ENCODE assay signal across 10 cellular contexts in the genomic region with DNA sequence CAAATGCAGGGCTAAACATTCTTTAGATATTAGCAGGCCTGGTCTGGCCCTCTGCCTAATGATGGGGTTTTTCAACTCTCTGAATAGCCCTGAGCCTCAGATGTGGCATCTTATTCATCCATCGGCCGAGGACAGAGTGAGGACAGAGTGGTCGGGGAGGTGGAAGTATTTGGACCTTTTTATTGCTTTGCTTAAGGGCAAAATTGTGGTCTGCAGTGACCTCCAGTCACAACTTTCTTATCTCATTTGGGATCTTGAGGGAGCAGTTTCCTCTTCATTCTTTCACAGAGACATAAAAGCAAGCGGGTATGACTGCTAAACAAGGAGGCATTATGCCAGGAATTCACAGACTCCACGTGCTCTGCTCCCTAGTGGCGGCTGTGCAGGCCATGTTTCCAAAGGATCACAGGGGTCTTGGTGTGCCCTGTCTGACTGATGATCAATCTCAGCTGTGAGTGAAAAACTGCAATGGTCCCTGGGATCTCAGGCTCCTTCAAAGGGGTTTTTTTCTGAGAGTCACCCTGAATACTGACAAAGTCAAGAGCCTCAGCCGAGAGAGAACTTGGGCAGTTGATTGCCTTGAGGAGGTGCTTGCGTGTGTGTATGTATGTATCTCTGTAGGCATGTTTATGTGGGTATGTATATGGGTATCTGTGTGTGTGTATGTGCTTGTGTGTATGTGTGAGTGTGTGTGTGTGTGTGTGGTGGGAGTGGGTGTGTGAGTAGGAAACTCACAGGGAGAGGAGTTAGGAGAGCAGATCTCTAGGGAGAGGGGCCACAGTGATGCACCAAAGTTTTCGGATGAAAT. TPM values are rescaled to one million over a fixed set of nuclear protein-coding genes. Genes with fewer than 3 reads are reported as not detected.
DNase-seq lines count a peak whose midpoint lies in the region; ATAC-seq and TF ChIP-seq lines count a peak whose summit lies in the region.
"Had no signal": no experiment of that assay in that cellular context is flagged by ENCODE, and none has a peak within 500 bp of the region (broad histone marks: within the 10 kb centered on the region; RNA-seq: fewer than 3 reads in every experiment).

No MANE protein-coding gene starts in this region.

- WGBS in mammary epithelial cell (ENCODE audit: low coverage, missing lambda C conversion rate), result 28% methylated on average over 9 of the region's 9 CpGs

- H3K4me3 ChIP-seq in mammary epithelial cell (replicated peaks in 1 of 3; ENCODE audit: insufficient read depth in 1 of 3, low read depth in 2 of 3, low read length in 3 of 3) (no peak overlapping the region), left lung (no peak overlapping the region)

- no peaks in the 10 kb centered on the region for H3K27me3 ChIP-seq in mammary epithelial cell (ENCODE audit: insufficient read depth, low read length)
- H3K27me3 ChIP-seq in left lung, result peaks cover 0 to 3% of the 10 kb centered on the region in 2 donors

- no peaks in the 10 kb centered on the region for H3K79me2 ChIP-seq in mammary epithelial cell (ENCODE audit: insufficient read depth, low read length)

- no peaks in the 10 kb centered on the region for H4K20me1 ChIP-seq in mammary epithelial cell (ENCODE audit: insufficient read depth, low read length)

- H3K4me1 ChIP-seq in mammary epithelial cell (ENCODE audit: insufficient read depth, low read length) (peaks cover 22% of the 10 kb centered on the region), left lung (peaks cover 0 to 4% of the 10 kb centered on the region in 2 donors)

- intact Hi-C loops in mammary epithelial cell (cut with micrococcal nuclease), result no loop called here
- intact Hi-C loops in left lung (cut with DNase I), result no loop called here

- H2AFZ ChIP-seq in mammary epithelial cell (ENCODE audit: low read depth, low read length), result peak overlapping the region; percentile 18

- DNase-seq in AG08395 (ENCODE audit: low spot score), result peak; percentile 93
- DNase-seq in KBM-7, result peak; percentile 64
- peak; percentile 97 for DNase-seq in mammary epithelial cell
- peak in 1 of 2 donors; percentile 49 for DNase-seq in left lung
- no peak for DNase-seq in NCI-H1694 treated with DMSO at 0.1 percent for 48 hours (lab: John Stamatoyannopoulos, UW)
- no peak for DNase-seq in substantia nigra (lab: John Stamatoyannopoulos, UW)
- DNase-seq: activated T-cell treated with anti-CD3 and anti-CD28 coated beads, Interleukin-2, amount 50 U/mL, for 1 hour; DMS153 had no signal

- H3K36me3 ChIP-seq in mammary epithelial cell (ENCODE audit: insufficient read depth, low read length), result no peaks in the 10 kb centered on the region
- no peaks in the 10 kb centered on the region for H3K36me3 ChIP-seq in left lung

- no peaks in the 10 kb centered on the region for H3K9me3 ChIP-seq in mammary epithelial cell (replicated peaks; ENCODE audit: insufficient read depth, low read length)
- H3K9me3 ChIP-seq in left lung, result no peaks in the 10 kb centered on the region

- no TSS peak for BruUV-seq in mammary epithelial cell (replicated peaks; lab: Mats Ljungman, UMichigan)

- H3K9ac ChIP-seq in mammary epithelial cell (ENCODE audit: insufficient read depth, low read length), result no peak overlapping the region

- peak in 1 of 2 donors; percentile 36 for TF ChIP-seq CTCF in mammary epithelial cell (conservative IDR thresholded peaks at IDR 0.05 in 1 of 2, IDR thresholded peaks at IDR 0.05 in 1 of 2; ENCODE audit: extremely low read depth in 1 of 2, insufficient read depth in 1 of 2, low read depth in 1 of 2, low read length in 2 of 2)
- no peak for TF ChIP-seq CTCF in left lung (IDR thresholded peaks at IDR 0.05)

- CTCF ChIA-PET in mammary epithelial cell (lab: Charles Lee; ENCODE audit: low non-redundant PET), result no interaction called here

- ATAC-seq in left lung (peak; percentile 72), GM21360 (IDR thresholded peaks at IDR 0.05; ENCODE audit: unreplicated experiment) (no peak), GM21723 (IDR thresholded peaks at IDR 0.05; ENCODE audit: unreplicated experiment) (no peak)

- dilution Hi-C loops in mammary epithelial cell (cut with HindIII; ENCODE audit: low sequenced_read_pairs), result no loop called here

- in situ Hi-C loops in KBM-7 (cut with MboI; ENCODE audit: low pct_unique_long_range_greater_than_20kb, low sequenced_read_pairs), result no loop called here
- in situ Hi-C loops in mammary epithelial cell (cut with MboI; ENCODE audit: low sequenced_read_pairs in 2 of 2), result no loop called here

- H3K4me2 ChIP-seq in mammary epithelial cell (ENCODE audit: insufficient read depth, low read depth, low read length), result peak overlapping the region; percentile 68

- no peak overlapping the region for H3K27ac ChIP-seq in mammary epithelial cell (ENCODE audit: insufficient read depth, low read depth, low read length)
- H3K27ac ChIP-seq in left lung, result peak overlapping the region in 1 of 2 donors; percentile 10
- H3K27ac ChIP-seq in substantia nigra (ENCODE audit: low read depth, low read length, poor library complexity, severe bottlenecking), result no peak overlapping the region

RNA-seq across cellular contexts. Expression of gene RAPGEF4, which starts 47.6 kb away (rescaled TPM):
- total RNA-seq in mammary epithelial cell (1 to 10 TPM; 1.7 to 3.2 TPM), left lung (10 to 100 TPM; 10.1 to 12.6 TPM)
- polyA plus RNA-seq in mammary epithelial cell, result 0.39 TPM
- not detected for polyA minus RNA-seq in mammary epithelial cell

Comparison
In these comparisons a context has a peak if more than half of its experiments do, and no peak if none do; other contexts are left out.
1. DNase-seq: peak in AG08395 (single experiment), KBM-7 (single experiment) and mammary epithelial cell (single experiment); none in NCI-H1694 treated with DMSO at 0.1 percent for 48 hours (single experiment) and substantia nigra (0 of 49).